ENCODE assay signal across 21 cellular contexts in the genomic region with DNA sequence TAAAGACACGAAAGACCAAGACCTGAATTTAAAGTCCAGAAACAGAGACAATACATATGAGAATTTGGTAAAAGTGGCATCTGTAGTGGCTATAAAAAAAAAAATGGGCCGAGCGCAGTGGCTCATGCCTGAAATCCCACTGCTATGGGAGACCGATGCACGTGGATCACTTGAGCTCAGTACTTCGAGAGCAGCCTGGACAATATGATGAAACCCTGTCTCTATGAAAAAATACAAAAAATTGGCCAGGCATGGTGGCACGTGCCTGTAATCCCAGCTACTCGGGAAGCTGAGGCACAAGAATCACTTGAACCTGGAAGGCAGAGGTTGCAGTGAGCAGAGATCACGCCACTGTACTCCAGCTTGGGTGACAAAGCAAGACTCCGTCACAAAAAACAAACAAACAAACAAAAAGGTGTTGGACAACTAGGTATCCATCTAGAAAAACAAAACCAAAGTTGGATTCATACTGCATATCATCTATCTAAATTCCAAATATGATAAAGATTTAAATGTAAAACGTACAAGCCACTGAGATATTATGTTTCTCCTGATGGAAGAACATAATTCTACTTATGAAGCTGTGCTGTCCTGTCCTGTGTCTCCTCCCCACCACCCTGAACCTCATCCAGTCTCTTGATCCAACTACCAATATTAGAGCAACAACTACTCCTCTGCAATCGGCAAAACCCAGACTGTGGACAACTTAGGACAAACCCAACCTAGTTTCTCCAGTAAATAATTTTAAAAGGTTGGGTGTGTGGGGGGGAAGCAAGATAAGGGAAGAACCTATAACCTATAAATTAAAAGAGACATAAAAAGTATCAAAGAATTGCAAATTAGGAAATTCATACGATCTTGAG.
"Had no signal": no experiment of that assay in that cellular context is flagged by ENCODE, and none has a peak within 500 bp of the region (broad histone marks: within the 10 kb centered on the region; RNA-seq: fewer than 3 reads in every experiment).

No MANE protein-coding gene starts in this region.

- H3K9me3 ChIP-seq: body of pancreas had no signal

- H3K9me3 Mint-ChIP-seq: activated B cell treated with CpG ODN at 0.5 μM for 24 hours; activated CD4-positive, alpha-beta T cell treated with anti-CD3 and anti-CD28 coated beads, Interleukin-2, amount 10 ng/mL, durations not matched to agents 24 days and 14 days; central memory CD8-positive, alpha-beta T cell; IgD-negative memory B cell; T-cell had no signal

- DNase-seq: activated B cell treated with CpG ODN at 0.5 μM for 24 hours; activated CD4-positive, alpha-beta T cell treated with anti-CD3 and anti-CD28 coated beads for 1 hour; activated CD4-positive, alpha-beta T cell treated with anti-CD3 and anti-CD28 coated beads, Interleukin-2, amount 10 ng/mL, durations not matched to agents 24 days and 14 days; activated CD4-positive, alpha-beta T cell treated with anti-CD3 and anti-CD28 coated beads, Interleukin-2, amount 50 U/mL, for 48 hours; activated CD8-positive, alpha-beta memory T cell treated with anti-CD3 and anti-CD28 coated beads, Interleukin-2, amount 10 ng/mL, durations not matched to agents 7 days and 5 days; aorta; body of pancreas; KG1; NCI-H1092; NCI-H1417; NCI-H1694; NCI-H2029; NCI-H446; NCI-H524; PC-3; SHP77 treated with DMSO at 0.1 percent for 48 hours; T-cell; T-helper 2 cell; T1000 had no signal

- H3K27ac Mint-ChIP-seq: activated B cell treated with CpG ODN at 0.5 μM for 24 hours; activated CD4-positive, alpha-beta T cell treated with anti-CD3 and anti-CD28 coated beads, Interleukin-2, amount 10 ng/mL, durations not matched to agents 24 days and 14 days; activated CD8-positive, alpha-beta memory T cell treated with anti-CD3 and anti-CD28 coated beads, Interleukin-2, amount 10 ng/mL, durations not matched to agents 7 days and 5 days; IgD-negative memory B cell; T-cell had no signal

- ATAC-seq: activated CD8-positive, alpha-beta memory T cell treated with anti-CD3 and anti-CD28 coated beads, Interleukin-2, amount 10 ng/mL, durations not matched to agents 7 days and 5 days; body of pancreas; PC-3; T-cell had no signal

- H3K27me3 Mint-ChIP-seq: activated B cell treated with CpG ODN at 0.5 μM for 24 hours; activated CD4-positive, alpha-beta T cell treated with anti-CD3 and anti-CD28 coated beads, Interleukin-2, amount 10 ng/mL, durations not matched to agents 24 days and 14 days; activated CD8-positive, alpha-beta memory T cell treated with anti-CD3 and anti-CD28 coated beads, Interleukin-2, amount 10 ng/mL, durations not matched to agents 7 days and 5 days; central memory CD8-positive, alpha-beta T cell; IgD-negative memory B cell; T-cell had no signal

- H3K27ac ChIP-seq: body of pancreas had no signal

- H3K4me1 Mint-ChIP-seq: IgD-negative memory B cell had no signal

- H3K4me3 Mint-ChIP-seq: activated B cell treated with CpG ODN at 0.5 μM for 24 hours; activated CD4-positive, alpha-beta T cell treated with anti-CD3 and anti-CD28 coated beads, Interleukin-2, amount 10 ng/mL, durations not matched to agents 24 days and 14 days; activated CD8-positive, alpha-beta memory T cell treated with anti-CD3 and anti-CD28 coated beads, Interleukin-2, amount 10 ng/mL, durations not matched to agents 7 days and 5 days; central memory CD8-positive, alpha-beta T cell; IgD-negative memory B cell; T-cell had no signal

- H3K27me3 ChIP-seq: body of pancreas had no signal

- H3K4me3 ChIP-seq: body of pancreas had no signal
